Comparison of ENCODE assay signal across 7 cellular contexts in the genomic region with DNA sequence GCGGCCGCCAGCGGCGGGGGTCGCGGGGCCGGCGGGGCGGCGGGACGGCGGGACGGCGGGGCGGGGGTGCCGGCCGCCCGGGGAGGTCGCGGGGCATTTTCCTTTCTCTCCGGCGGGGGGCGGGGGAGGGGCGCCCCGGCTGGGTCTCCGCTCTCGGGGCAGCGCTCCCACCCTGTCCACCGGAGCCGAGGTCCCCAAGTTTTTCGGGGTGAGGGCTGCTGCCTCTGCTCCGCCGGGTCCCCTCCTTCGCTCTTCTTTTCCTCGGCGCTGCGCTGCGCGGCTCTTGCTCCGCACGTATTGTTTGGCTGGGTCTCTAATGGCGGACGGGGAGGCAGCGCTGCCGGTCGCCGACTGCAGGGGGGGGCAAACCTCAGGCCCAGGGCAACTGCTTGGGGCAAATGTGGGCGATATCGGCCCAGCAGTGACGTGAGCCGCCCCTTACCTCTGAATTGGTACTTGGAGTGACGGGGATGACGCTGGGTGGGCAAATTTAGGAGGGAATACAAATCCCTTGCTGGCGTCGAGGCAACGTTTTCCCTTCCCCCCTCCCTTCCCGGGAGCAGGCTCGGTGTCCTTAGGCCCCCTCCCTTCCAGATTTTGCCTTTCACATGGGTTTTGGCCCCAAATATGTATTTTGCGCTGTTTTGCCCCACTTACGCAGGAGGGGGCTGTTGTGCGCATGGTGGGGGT. TPM values are rescaled to one million over a fixed set of nuclear protein-coding genes. Genes with fewer than 3 reads are reported as not detected.
DNase-seq lines count a peak whose midpoint lies in the region; ATAC-seq and TF ChIP-seq lines count a peak whose summit lies in the region.

No MANE protein-coding gene starts in this region.

- CTCF ChIA-PET in SK-N-SH (lab: Yijun Ruan, JAX): interaction anchor here (0.6 to 1.0 kb wide), 12 partner anchors 10 to 891 kb away, joined by 3 to 11 read pairs (median 3); partner anchors contain the start of gene ZMYM5

- H3K36me3 ChIP-seq in HUES48 (ENCODE audit: control insufficient read depth, insufficient read depth, low read length) (peaks cover 36% of the 10 kb centered on the region), SK-N-SH (replicated peaks in 1 of 2; ENCODE audit: control insufficient read depth in 1 of 2, insufficient read depth in 2 of 2, low read length in 1 of 2) (peaks cover 26 to 36% of the 10 kb centered on the region in 2 experiments), heart right ventricle (peaks cover 0 to 38% (median 0%) of the 10 kb centered on the region in 9 donors), upper lobe of left lung (peaks cover 0 to 2% (median 0%) of the 10 kb centered on the region in 4 donors)

- peak overlapping the region; percentile 99 for H3K4me3 Mint-ChIP-seq in activated naive CD8-positive, alpha-beta T cell treated with anti-CD3 and anti-CD28 coated beads, Interleukin-2, amount 10 ng/mL, durations not matched to agents 7 days and 5 days

- H3K27me3 Mint-ChIP-seq in activated naive CD8-positive, alpha-beta T cell treated with anti-CD3 and anti-CD28 coated beads, Interleukin-2, amount 10 ng/mL, durations not matched to agents 7 days and 5 days: peaks cover 3% of the 10 kb centered on the region

- peak; percentile 6; the same call in 1 of the 2 replicates for TF ChIP-seq CTCF in SK-N-SH (IDR thresholded peaks at IDR 0.05)
- TF ChIP-seq CTCF in heart right ventricle (IDR thresholded peaks at IDR 0.05): peak in 3 of 9 donors; percentile 27 to 32 (median 30)
- TF ChIP-seq CTCF in upper lobe of left lung (IDR thresholded peaks at IDR 0.05): peak in 3 of 6 experiments; percentile 43 to 50 (median 47)

- intact Hi-C loops in heart right ventricle (cut with DNase I) (loop anchor here in 7 of 10 donors (2.0 to 10.0 kb wide), 3 partner anchors 84 to 97 kb away; partner anchors contain the start of gene ZMYM5 (in 6 of the 7)), posterior cingulate gyrus (cut with DNase I) (loop anchor here (2.0 kb wide), 1 partner anchor 96 kb away; the partner anchor contains the start of gene ZMYM5)

- 0% methylated on average over 21 of the region's 61 CpGs for WGBS in SK-N-SH (ENCODE audit: low lambda C conversion rate)
- 0 to 1% methylated on average over 57 to 59 of the region's 61 CpGs for WGBS in heart right ventricle, 2 donors
- WGBS in upper lobe of left lung, 2 donors: 0 to 2% methylated on average over 12 to 21 of the region's 61 CpGs

- H3K9ac ChIP-seq in HUES48 (ENCODE audit: low read depth, low read length) (peak overlapping the region; percentile 91), SK-N-SH (peak overlapping the region; percentile 83)

- ATAC-seq in activated naive CD8-positive, alpha-beta T cell treated with anti-CD3 and anti-CD28 coated beads, Interleukin-2, amount 10 ng/mL, durations not matched to agents 7 days and 5 days (ENCODE audit: low read depth): peak; percentile 2
- ATAC-seq in heart right ventricle: peak in 5 of 8 donors; percentile 7 to 45 (median 29)
- ATAC-seq in upper lobe of left lung (ENCODE audit: low FRiP score in 2 of 2): peak; percentile 32 to 39

- H3K9me3 ChIP-seq in HUES48 (ENCODE audit: control insufficient read depth, insufficient read depth, low read length): no peaks in the 10 kb centered on the region
- no peaks in the 10 kb centered on the region for H3K9me3 ChIP-seq in SK-N-SH
- H3K9me3 ChIP-seq in heart right ventricle: no peaks in the 10 kb centered on the region
- no peaks in the 10 kb centered on the region for H3K9me3 ChIP-seq in upper lobe of left lung

- peak overlapping the region; percentile 76; the same call in 1 of the 2 replicates for H2AFZ ChIP-seq in SK-N-SH (ENCODE audit: low read depth)

- DNase-seq in SK-N-SH (peak; percentile 62), heart right ventricle (peak; percentile 51 to 68), posterior cingulate gyrus (peak; percentile 22 to 92 (median 53)), upper lobe of left lung (peak; percentile 55 to 92)
- peak; percentile 77 for DNase-seq in activated naive CD8-positive, alpha-beta T cell treated with anti-CD3 and anti-CD28 coated beads, Interleukin-2, amount 10 ng/mL, durations not matched to agents 7 days and 5 days

- H3K9me3 Mint-ChIP-seq in activated naive CD8-positive, alpha-beta T cell treated with anti-CD3 and anti-CD28 coated beads, Interleukin-2, amount 10 ng/mL, durations not matched to agents 7 days and 5 days: no peaks in the 10 kb centered on the region

- peaks cover 50% of the 10 kb centered on the region for H3K79me2 ChIP-seq in SK-N-SH (ENCODE audit: insufficient read depth)

- peak overlapping the region; percentile 99 for H3K27ac Mint-ChIP-seq in activated naive CD8-positive, alpha-beta T cell treated with anti-CD3 and anti-CD28 coated beads, Interleukin-2, amount 10 ng/mL, durations not matched to agents 7 days and 5 days

- POLR2A ChIA-PET in SK-N-SH (lab: Yijun Ruan, JAX): interaction anchor here (0.8 to 1.1 kb wide), 3 partner anchors 96 to 297 kb away, joined by 3 to 8 read pairs (median 3); partner anchors contain the start of gene ZMYM5
- POLR2A ChIA-PET in activated naive CD8-positive, alpha-beta T cell treated with anti-CD3 and anti-CD28 coated beads, Interleukin-2, amount 10 ng/mL, durations not matched to agents 7 days and 5 days (lab: Charles Lee): interaction anchor here (0.6 to 2.2 kb wide), 6 partner anchors 9 to 202 kb away, joined by 3 to 25 read pairs (median 6); partner anchors contain the start of genes GJA3 and ZMYM5

- H3K4me2 ChIP-seq in SK-N-SH: peak overlapping the region; percentile 91

- peak overlapping the region; percentile 86 for H3K27ac ChIP-seq in HUES48 (ENCODE audit: low read depth, low read length)
- peak overlapping the region; percentile 84 to 98 for H3K27ac ChIP-seq in SK-N-SH (ENCODE audit: low read depth in 2 of 2, low read length in 1 of 2)
- H3K27ac ChIP-seq in heart right ventricle: peak overlapping the region; percentile 89 to 100 (median 98)
- H3K27ac ChIP-seq in upper lobe of left lung: peak overlapping the region; percentile 98 to 100 (median 99)

- TF ChIP-seq EP300 in SK-N-SH (IDR thresholded peaks at IDR 0.05; ENCODE audit: borderline replicate concordance in 1 of 2, low read depth in 1 of 2, low read length in 1 of 2): no peak
- TF ChIP-seq EP300 in upper lobe of left lung (IDR thresholded peaks at IDR 0.05): no peak

- H4K20me1 ChIP-seq in SK-N-SH (ENCODE audit: insufficient read depth): peaks cover 38% of the 10 kb centered on the region

- H3K4me1 ChIP-seq in HUES48 (ENCODE audit: control insufficient read depth, insufficient read depth, low read length) (peaks cover 12% of the 10 kb centered on the region), SK-N-SH (ENCODE audit: control insufficient read depth in 1 of 2, insufficient read depth in 2 of 2, low read depth in 1 of 2, low read length in 1 of 2) (peaks cover 19 to 20% of the 10 kb centered on the region in 2 experiments; a peak in 3 of 4 replicates), heart right ventricle (peaks cover 2 to 52% (median 38%) of the 10 kb centered on the region in 9 donors), upper lobe of left lung (peaks cover 32 to 43% (median 37%) of the 10 kb centered on the region in 4 donors)

- peaks cover 20% of the 10 kb centered on the region for H3F3A ChIP-seq in SK-N-SH (replicated peaks; ENCODE audit: insufficient read depth)

- H3K9me2 ChIP-seq in SK-N-SH: no peaks in the 10 kb centered on the region

- H3K27me3 ChIP-seq in HUES48 (ENCODE audit: control insufficient read depth, insufficient read depth, low read length): no peaks in the 10 kb centered on the region
- no peaks in the 10 kb centered on the region for H3K27me3 ChIP-seq in SK-N-SH (ENCODE audit: insufficient read depth)
- no peaks in the 10 kb centered on the region for H3K27me3 ChIP-seq in heart right ventricle
- no peaks in the 10 kb centered on the region for H3K27me3 ChIP-seq in upper lobe of left lung

- peak; percentile 2 for TF ChIP-seq POLR2A in GM15510 (IDR thresholded peaks at IDR 0.05; ENCODE audit: borderline replicate concordance, extremely low read depth, insufficient read length)
- TF ChIP-seq POLR2A in upper lobe of left lung (IDR thresholded peaks at IDR 0.05): no peak

- H3K4me3 ChIP-seq in HUES48 (ENCODE audit: low read depth, low read length) (peak overlapping the region; percentile 85), SK-N-SH (ENCODE audit: low read depth in 2 of 2, low read length in 1 of 2) (peak overlapping the region; percentile 76 to 89), heart right ventricle (peak overlapping the region; percentile 63 to 93 (median 88)), upper lobe of left lung (peak overlapping the region; percentile 71 to 94 (median 86))

- no peak for TF ChIP-seq RAD21 in SK-N-SH (IDR thresholded peaks at IDR 0.05; ENCODE audit: low read length)

- H3K36me3 Mint-ChIP-seq in activated naive CD8-positive, alpha-beta T cell treated with anti-CD3 and anti-CD28 coated beads, Interleukin-2, amount 10 ng/mL, durations not matched to agents 7 days and 5 days: no peaks in the 10 kb centered on the region

- peaks cover 21% of the 10 kb centered on the region for H3K4me1 Mint-ChIP-seq in activated naive CD8-positive, alpha-beta T cell treated with anti-CD3 and anti-CD28 coated beads, Interleukin-2, amount 10 ng/mL, durations not matched to agents 7 days and 5 days

TF ChIP-seq in SK-N-SH, 30 proteins besides CTCF, POLR2A, EP300 and RAD21 (continues in another document):
- peak; percentile 88 for TF ChIP-seq YY1 (IDR thresholded peaks at IDR 0.05; ENCODE audit: low read depth)
- no peak; the same call in 1 of the 2 replicates for TF ChIP-seq GATA2 (CRISPR knock-in tag; IDR thresholded peaks at IDR 0.05)
- peak; percentile 52; the same call in 1 of the 2 replicates for TF ChIP-seq TAF1 (IDR thresholded peaks at IDR 0.05; ENCODE audit: borderline replicate concordance, low read depth, low read length)

RNA-seq across cellular contexts. Expression of gene ZMYM2, which starts 0.8 kb away (rescaled TPM):
- polyA plus RNA-seq in SK-N-SH (2012; rRNA removed) (11.5 and 15.8 TPM in 2 replicates), heart right ventricle (10 to 100 TPM in 1 of 2 donors, 1 to 10 TPM in 1; 9.2 to 22.5 TPM)
- 14.0 and 16.6 TPM in 2 replicates for polyA plus RNA-seq in SK-N-SH (2012; cell fraction: cytosol; rRNA removed)
- polyA plus RNA-seq in SK-N-SH (2012; cell fraction: nucleus; rRNA removed): 23.1 and 56.4 TPM in 2 replicates
- 10 to 100 TPM; 82.8 to 92.0 TPM for total RNA-seq in activated naive CD8-positive, alpha-beta T cell treated with anti-CD3 and anti-CD28 coated beads, Interleukin-2, amount 10 ng/mL, durations not matched to agents 7 days and 5 days
- total RNA-seq in heart right ventricle (10 to 100 TPM; 37.0 to 68.5 (median 51.5) TPM), upper lobe of left lung (100 to 1,000 TPM in 1 of 6 donors, 10 to 100 TPM in 5; 36.8 to 101 (median 59.4) TPM)

Comparison
In these comparisons a context has a peak if more than half of its experiments do, and no peak if none do; other contexts are left out.
1. Peak in every context shown above with its lines: DNase-seq, ATAC-seq, H3K4me3 ChIP-seq and H3K27ac ChIP-seq.